Comparison of ENCODE assay signal across 35 cellular contexts in genomic region chr9:136971746-136972145, GRCh38. TPM values are rescaled to one million over a fixed set of nuclear protein-coding genes. Genes with fewer than 3 reads are reported as not detected.
"Had no signal": no experiment of that assay in that cellular context is flagged by ENCODE, and none has a peak within 500 bp of the region (broad histone marks: within the 10 kb centered on the region; RNA-seq: fewer than 3 reads in every experiment).

No MANE protein-coding gene starts in this region.

- H3K4me3 ChIP-seq: ovary, psoas muscle, skin epidermis, smooth muscle cell, spleen, suprapubic skin, thoracic aorta, thyroid gland, tibial nerve, upper lobe of right lung, uterus had no signal

- DNase-seq: naive B cell; naive thymus-derived CD8-positive, alpha-beta T cell; nephron progenitor cell; occipital lobe; ovary; posterior cingulate gyrus; psoas muscle; right cardiac atrium; spleen; stimulated activated CD4-positive, alpha-beta T cell treated with anti-CD3 and anti-CD28 coated beads, Interleukin-12 subunit alpha, Interleukin-12 subunit beta, amount 100 ng/mL, for 4 hours; stimulated activated CD4-positive, alpha-beta T cell treated with anti-CD3 and anti-CD28 coated beads, Interleukin-1b, Interleukin-23, amount 100 ng/mL, for 48 hours; stimulated activated CD4-positive, alpha-beta T cell treated with anti-CD3 and anti-CD28 coated beads, Interleukin-4, amount 100 ng/mL, for 1 hour; stimulated activated CD4-positive, alpha-beta T cell treated with anti-CD3 and anti-CD28 coated beads, Interleukin-4, amount 100 ng/mL, for 4 hours; stimulated activated CD8-positive, alpha-beta memory T cell treated with anti-CD3 and anti-CD28 coated beads, Interleukin-4, amount 100 ng/mL, for 48 hours; stimulated activated naive CD4-positive, alpha-beta T cell; stimulated activated naive CD8-positive, alpha-beta T cell treated with anti-CD3 and anti-CD28 coated beads, Interleukin-15, amount 100 ng/mL, for 72 hours; stimulated activated naive CD8-positive, alpha-beta T cell treated with anti-CD3 and anti-CD28 coated beads, Interleukin-15, Interleukin-2, amounts not matched to agents 100 U/mL and 50 U/mL, for 24 hours; substantia nigra; thyroid gland; upper lobe of right lung; uterus had no signal

- H3K4me2 ChIP-seq: smooth muscle cell had no signal

- H3K9me3 ChIP-seq: ovary, psoas muscle, spleen, suprapubic skin, thoracic aorta, thyroid gland, tibial nerve, upper lobe of right lung, uterus had no signal

- H3K4me1 ChIP-seq: parathyroid adenoma, thyroid gland, uterus had no signal

- H2AFZ ChIP-seq: parathyroid adenoma had no signal

- H3K27me3 ChIP-seq: ovary, suprapubic skin, thyroid gland, tibial nerve, upper lobe of right lung, uterus had no signal

- H3K27ac ChIP-seq: ovary, parathyroid adenoma, psoas muscle, skin epidermis, suprapubic skin, thoracic aorta, thyroid gland, upper lobe of right lung, uterus had no signal

- H3K36me3 ChIP-seq: ovary, spleen, suprapubic skin, thoracic aorta, thyroid gland, tibial nerve, upper lobe of right lung, uterus had no signal

- H3K9ac ChIP-seq: parathyroid adenoma had no signal

- ATAC-seq: naive thymus-derived CD8-positive, alpha-beta T cell; natural killer cell treated with Interleukin-12 subunit alpha and Interleukin-12 subunit beta and Interleukin-15 and Interleukin-18, amount 100 ng/mL, for 72 hours; psoas muscle; right cardiac atrium; sciatic nerve; stimulated activated memory B cell treated with anti-CD40 and anti-IgM and Interleukin-4, amounts not matched to agents 10 μg/mL and 1 μg/mL and 100 μg/mL, for 72 hours; stimulated activated naive CD8-positive, alpha-beta T cell treated with anti-CD3 and anti-CD28 coated beads, Interleukin-15, amount 100 ng/mL, for 72 hours; stimulated activated naive CD8-positive, alpha-beta T cell treated with anti-CD3 and anti-CD28 coated beads, Interleukin-15, Interleukin-2, amounts not matched to agents 100 U/mL and 50 U/mL, for 24 hours; upper lobe of right lung had no signal

RNA-seq across cellular contexts. Expression of gene PTGDS, which starts 5.6 kb away (rescaled TPM):
- total RNA-seq: neural crest cell, progenitor cell of endocrine pancreas had no signal

RNA-seq across cellular contexts. Expression of gene LCNL1, which starts 11.0 kb away (rescaled TPM):
- total RNA-seq: neural crest cell, progenitor cell of endocrine pancreas, renal cortical epithelial cell, thoracic aorta had no signal
- polyA plus RNA-seq: naive thymus-derived CD8-positive, alpha-beta T cell had no signal

RNA-seq across cellular contexts. Expression of gene LCN12, which starts 19.7 kb away (rescaled TPM):
- total RNA-seq: occipital lobe, osteoblast, smooth muscle cell, urinary bladder had no signal
- polyA plus RNA-seq: naive thymus-derived CD8-positive, alpha-beta T cell; smooth muscle cell had no signal

RNA-seq across cellular contexts. Expression of gene CLIC3, which starts 24.6 kb away (rescaled TPM):
- total RNA-seq: neural crest cell, progenitor cell of endocrine pancreas had no signal
